ENCODE assay signal across 8 cellular contexts in the genomic region with DNA sequence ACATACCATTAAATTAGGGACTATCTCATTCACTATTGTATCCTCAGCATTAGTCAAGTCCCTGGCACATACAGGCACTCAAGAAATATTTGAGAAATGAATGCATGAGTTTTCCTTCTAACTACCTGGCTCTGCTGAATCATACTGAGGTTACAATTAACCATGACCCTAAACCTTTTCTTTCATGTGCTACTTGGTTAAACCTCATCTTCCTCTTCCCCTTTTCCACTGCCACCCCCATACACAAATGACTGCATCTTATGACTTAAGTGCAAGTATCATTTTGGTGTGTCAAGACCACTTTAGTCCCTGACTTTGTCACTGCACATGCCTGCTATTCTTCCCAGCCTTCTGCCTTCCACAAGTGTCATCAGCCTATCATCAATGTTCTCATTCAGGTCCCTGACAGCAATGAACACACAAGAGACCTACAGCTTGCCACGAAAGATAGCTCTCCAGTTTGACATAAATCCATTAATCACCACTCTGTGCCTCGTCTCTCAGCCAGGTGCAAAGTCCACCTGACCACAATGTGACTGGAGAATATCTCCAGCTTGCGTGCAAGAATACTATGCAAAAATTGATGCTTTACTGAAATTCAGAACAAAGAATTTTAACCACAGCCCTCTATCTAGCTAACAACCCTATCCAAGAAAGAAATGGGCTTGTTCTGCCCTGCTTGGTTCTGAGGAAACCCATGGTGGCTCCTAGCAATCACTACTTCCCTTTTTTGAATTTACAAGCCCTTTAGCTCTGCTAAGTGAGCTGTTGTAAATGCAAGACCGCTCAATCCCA.
A peak's percentile ranks its signal among the peaks of the same experiment; 100 is the strongest.
DNase-seq lines count a peak whose midpoint lies in the region; ATAC-seq, FAIRE-seq and TF ChIP-seq lines count a peak whose summit lies in the region.

No MANE protein-coding gene starts in this region.

- peak overlapping the region; percentile 93 for H3K27ac ChIP-seq in DOHH2 (ENCODE audit: low read depth, low read length)
- H3K27ac ChIP-seq in astrocyte (ENCODE audit: low read depth, low read length), result peak overlapping the region; percentile 33

- H3K4me3 ChIP-seq in DOHH2 (ENCODE audit: low read length) (peak overlapping the region; percentile 52), astrocyte (ENCODE audit: insufficient read depth, low read depth, low read length) (no peak overlapping the region)

- peak overlapping the region; percentile 86 for H3K4me2 ChIP-seq in DOHH2 (ENCODE audit: low read length)
- peak overlapping the region; percentile 55 for H3K4me2 ChIP-seq in astrocyte (ENCODE audit: low read length)

- H3K79me2 ChIP-seq in DOHH2 (ENCODE audit: control insufficient read depth, low read length) (peaks cover 80% of the 10 kb centered on the region), astrocyte (ENCODE audit: insufficient read depth, low read length) (peaks cover 92% of the 10 kb centered on the region)

- no peaks in the 10 kb centered on the region for H3K9me3 Mint-ChIP-seq in astrocyte (ENCODE audit: unreplicated experiment)

- H3K9ac ChIP-seq in astrocyte (ENCODE audit: low read length), result peak overlapping the region; percentile 16

- H2AFZ ChIP-seq in astrocyte (ENCODE audit: low read depth, low read length), result no peak overlapping the region

- no peaks in the 10 kb centered on the region for H3K9me2 ChIP-seq in DOHH2 (replicated peaks; ENCODE audit: control insufficient read depth, low read length)

- peaks cover 91% of the 10 kb centered on the region for H3K4me1 ChIP-seq in DOHH2 (ENCODE audit: control insufficient read depth, low read length)
- peaks cover 34% of the 10 kb centered on the region for H3K4me1 ChIP-seq in astrocyte (ENCODE audit: insufficient read depth, low read length)

- no peaks in the 10 kb centered on the region for H3K36me3 Mint-ChIP-seq in astrocyte (ENCODE audit: low read depth, unreplicated experiment)

- TF ChIP-seq CTCF in DOHH2 (IDR thresholded peaks at IDR 0.05; ENCODE audit: low read depth, low read length, poor library complexity, severe bottlenecking) (no peak), astrocyte (IDR thresholded peaks at IDR 0.05; ENCODE audit: insufficient read depth, low read depth, low read length) (no peak)

- H3K27me3 Mint-ChIP-seq in astrocyte (ENCODE audit: low read depth, unreplicated experiment), result no peaks in the 10 kb centered on the region

- peak; percentile 46 for ATAC-seq in GM19328 (IDR thresholded peaks at IDR 0.05; ENCODE audit: unreplicated experiment)
- ATAC-seq in HG03135 (IDR thresholded peaks at IDR 0.05; ENCODE audit: unreplicated experiment), result peak; percentile 50

- FAIRE-seq in astrocyte (lab: Jason Lieb, UNC), result peak; percentile 20

- H4K20me1 ChIP-seq in DOHH2 (ENCODE audit: control insufficient read depth, insufficient read depth, low read depth, low read length), result peaks cover 20% of the 10 kb centered on the region
- H4K20me1 ChIP-seq in astrocyte (ENCODE audit: insufficient read depth, low read length), result peaks cover 81% of the 10 kb centered on the region

- H3K36me3 ChIP-seq in DOHH2 (ENCODE audit: control insufficient read depth, low read length) (no peaks in the 10 kb centered on the region), astrocyte (ENCODE audit: insufficient read depth, low read length) (no peaks in the 10 kb centered on the region)

- peaks cover 29% of the 10 kb centered on the region for H3K4me1 Mint-ChIP-seq in astrocyte (ENCODE audit: low read depth, unreplicated experiment)

- H3K9me3 ChIP-seq in DOHH2 (ENCODE audit: control insufficient read depth, insufficient read depth, low read length), result no peaks in the 10 kb centered on the region
- H3K9me3 ChIP-seq in astrocyte (ENCODE audit: insufficient read depth, low read depth, low read length), result no peaks in the 10 kb centered on the region

- peak; percentile 24 for DNase-seq in NCI-H774 (lab: John Stamatoyannopoulos, UW)
- DNase-seq in astrocyte (ENCODE audit: low read depth), result peak; percentile 72
- DNase-seq in stimulated activated CD4-positive, alpha-beta T cell treated with anti-CD3 and anti-CD28 coated beads, Interleukin-2, amount 100 ng/mL, for 24 hours, result peak; percentile 25 to 53
- DNase-seq in NCI-H128 (lab: John Stamatoyannopoulos, UW; ENCODE audit: unreplicated experiment), result no peak
- DNase-seq in globus pallidus (ENCODE audit: low spot score), result no peak

- H3K27ac Mint-ChIP-seq in astrocyte (ENCODE audit: unreplicated experiment), result peak overlapping the region; percentile 7

- H3F3A ChIP-seq in DOHH2 (ENCODE audit: control insufficient read depth, insufficient read depth), result peaks cover 32% of the 10 kb centered on the region

- no peaks in the 10 kb centered on the region for H3K27me3 ChIP-seq in DOHH2 (ENCODE audit: control insufficient read depth, low read length)
- no peaks in the 10 kb centered on the region for H3K27me3 ChIP-seq in astrocyte (ENCODE audit: insufficient read depth, low read length)

- peak overlapping the region; percentile 5 for H3K4me3 Mint-ChIP-seq in astrocyte (ENCODE audit: unreplicated experiment)

Comparison
In these comparisons a context has a peak if more than half of its experiments do, and no peak if none do; other contexts are left out.
1. DNase-seq: peak in NCI-H774 (single experiment), astrocyte (single experiment) and stimulated activated CD4-positive, alpha-beta T cell treated with anti-CD3 and anti-CD28 coated beads, Interleukin-2, amount 100 ng/mL, for 24 hours (2 of 2); none in NCI-H128 (single experiment) and globus pallidus (single experiment).